ENCODE assay signal across 9 cellular contexts in the genomic region with DNA sequence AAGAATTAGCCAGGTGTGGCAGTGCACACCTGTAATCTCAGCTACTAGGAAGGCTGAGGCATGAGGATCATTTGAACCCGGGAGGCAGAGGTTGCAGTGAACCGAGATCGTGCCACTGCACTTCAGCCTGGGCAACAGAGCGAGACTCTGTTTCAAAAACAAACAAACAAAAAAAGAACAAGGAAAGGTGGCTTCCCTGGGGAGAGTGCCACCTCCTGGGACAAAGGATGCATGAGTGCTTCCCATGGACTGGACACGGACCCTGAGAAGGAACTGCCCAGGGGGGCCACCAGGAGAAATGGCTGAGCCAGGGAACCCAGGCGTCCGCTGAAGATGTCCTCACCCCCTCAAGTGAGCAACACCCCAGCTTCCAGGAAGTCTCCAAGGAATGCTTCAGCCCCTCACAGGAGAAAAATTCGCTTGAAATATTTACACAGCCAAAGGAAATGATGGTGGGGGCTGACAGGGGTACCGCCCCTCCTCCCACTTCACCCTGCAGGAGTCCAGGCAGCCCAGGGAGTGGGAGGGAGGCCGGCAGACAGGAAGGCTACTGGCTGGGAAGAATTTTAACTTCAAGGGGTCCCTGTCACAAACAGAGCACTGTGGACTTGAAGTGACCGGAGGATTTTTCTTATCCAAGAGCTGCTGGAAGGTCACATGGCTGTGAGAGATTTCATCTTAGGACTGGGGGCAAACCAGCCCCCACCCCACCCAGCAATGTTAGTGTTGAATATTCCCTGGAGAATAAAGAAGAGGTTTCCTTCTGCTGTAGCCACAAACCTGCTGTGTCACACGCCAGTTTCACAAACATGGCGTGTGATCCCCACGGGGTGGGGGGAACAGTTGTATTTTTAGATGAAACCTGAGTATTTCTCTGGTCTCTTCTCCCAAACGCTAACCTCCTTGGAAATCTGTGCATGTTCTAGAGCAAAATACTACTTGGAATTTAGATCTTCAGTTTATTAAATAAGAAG.
DNase-seq lines count a peak whose midpoint lies in the region; ATAC-seq and TF ChIP-seq lines count a peak whose summit lies in the region.
"Had no signal": no experiment of that assay in that cellular context is flagged by ENCODE, and none has a peak within 500 bp of the region (broad histone marks: within the 10 kb centered on the region; RNA-seq: fewer than 3 reads in every experiment).

No MANE protein-coding gene starts in this region.

- peaks cover 18% of the 10 kb centered on the region for H3K4me1 ChIP-seq in IMR-90 (ENCODE audit: control insufficient read depth, insufficient read depth, low read length)
- H3K4me1 ChIP-seq in adipocyte (ENCODE audit: control insufficient read depth, insufficient read depth, low read length): peaks cover 25% of the 10 kb centered on the region

- no peak overlapping the region for H3K9ac ChIP-seq in IMR-90 (ENCODE audit: low read depth, low read length)
- H3K9ac ChIP-seq in adipocyte (ENCODE audit: low read length): no peak overlapping the region

- peak; percentile 23 for DNase-seq in IMR-90
- DNase-seq in adipocyte (ENCODE audit: low read depth): peak; percentile 50
- DNase-seq in hepatic stellate cell (ENCODE audit: low spot score): peak; percentile 57
- no peak for DNase-seq in stimulated activated naive B cell treated with anti-CD40 and anti-IgM and Interleukin-4, amounts not matched to agents 10 μg/mL and 1 μg/mL and 100 μg/mL, for 72 hours
- DNase-seq in DMS153 treated with DMSO at 0.1 percent for 48 hours (lab: John Stamatoyannopoulos, UW; ENCODE audit: unreplicated experiment): no peak
- DNase-seq: activated naive CD8-positive, alpha-beta T cell treated with anti-CD3 and anti-CD28 coated beads, Interleukin-2, amount 10 ng/mL, durations not matched to agents 7 days and 5 days had no signal

- TF ChIP-seq POLR2A in IMR-90 (IDR thresholded peaks at IDR 0.05; ENCODE audit: low read depth, low read length): no peak

- H2AFZ ChIP-seq in IMR-90 (replicated peaks; ENCODE audit: low read length, poor library complexity): peak overlapping the region; percentile 78

- H2BK20ac ChIP-seq in IMR-90 (ENCODE audit: low read depth, low read length): peak overlapping the region; percentile 33; the same call in 1 of the 2 replicates

- no peaks in the 10 kb centered on the region for H3K9me3 Mint-ChIP-seq in stimulated activated naive B cell treated with anti-CD40 and anti-IgM and Interleukin-4, amounts not matched to agents 10 μg/mL and 1 μg/mL and 100 μg/mL, for 72 hours
- H3K9me3 Mint-ChIP-seq: activated naive CD8-positive, alpha-beta T cell treated with anti-CD3 and anti-CD28 coated beads, Interleukin-2, amount 10 ng/mL, durations not matched to agents 7 days and 5 days had no signal

- ATAC-seq in IMR-90 (ENCODE audit: low read depth) (peak; percentile 9; the same call in 1 of the 2 replicates), HG03460 (IDR thresholded peaks at IDR 0.05; ENCODE audit: unreplicated experiment) (no peak), HG03280 (IDR thresholded peaks at IDR 0.05; ENCODE audit: unreplicated experiment) (no peak)
- ATAC-seq in stimulated activated naive B cell treated with anti-CD40 and anti-IgM and Interleukin-4, amounts not matched to agents 10 μg/mL and 1 μg/mL and 100 μg/mL, for 72 hours (replicated peaks): peak; percentile 31 to 41
- ATAC-seq: left lobe of liver had no signal

- H3K27ac ChIP-seq in IMR-90 (ENCODE audit: insufficient read depth, low read length): no peak overlapping the region

- no peaks in the 10 kb centered on the region for H3K36me3 ChIP-seq in IMR-90 (ENCODE audit: control insufficient read depth, insufficient read depth, low read length)
- H3K36me3 ChIP-seq in adipocyte (ENCODE audit: control insufficient read depth, insufficient read depth, low read length, severe bottlenecking): no peaks in the 10 kb centered on the region

- H3K36me3 Mint-ChIP-seq in stimulated activated naive B cell treated with anti-CD40 and anti-IgM and Interleukin-4, amounts not matched to agents 10 μg/mL and 1 μg/mL and 100 μg/mL, for 72 hours: no peaks in the 10 kb centered on the region
- H3K36me3 Mint-ChIP-seq: activated naive CD8-positive, alpha-beta T cell treated with anti-CD3 and anti-CD28 coated beads, Interleukin-2, amount 10 ng/mL, durations not matched to agents 7 days and 5 days had no signal

- no TSS peak for BruUV-seq in IMR-90 (replicated peaks; lab: Mats Ljungman, UMichigan)

- H4K5ac ChIP-seq in IMR-90 (ENCODE audit: low read depth, low read length): no peak overlapping the region

- POLR2A ChIA-PET in IMR-90 (lab: Charles Lee; ENCODE audit: unreplicated experiment): interaction anchor here (0.6 kb wide), 1 partner anchor 153 kb away, joined by 5 read pairs; no protein-coding TSS in a partner anchor

- peak overlapping the region; percentile 72 for H2BK120ac ChIP-seq in IMR-90 (ENCODE audit: low read depth, low read length)

- H3K56ac ChIP-seq in IMR-90 (ENCODE audit: extremely low read depth, insufficient read depth, low read length): no peak overlapping the region

- peak overlapping the region; percentile 69; the same call in 1 of the 2 replicates for H3K23ac ChIP-seq in IMR-90 (ENCODE audit: low read depth, low read length)

- no peaks in the 10 kb centered on the region for H3K79me1 ChIP-seq in IMR-90 (ENCODE audit: low read depth in 1 of 2, low read length in 2 of 2)

- peak overlapping the region; percentile 30 for H3K4ac ChIP-seq in IMR-90 (ENCODE audit: low read depth, low read length)

- peak; percentile 23; the same call in 1 of the 2 replicates for TF ChIP-seq RAD21 in IMR-90 (IDR thresholded peaks at IDR 0.05; ENCODE audit: low read length)

- H3K27me3 Mint-ChIP-seq in stimulated activated naive B cell treated with anti-CD40 and anti-IgM and Interleukin-4, amounts not matched to agents 10 μg/mL and 1 μg/mL and 100 μg/mL, for 72 hours: peaks cover 0 to 5% of the 10 kb centered on the region in 2 donors

- peaks cover 1 to 13% of the 10 kb centered on the region in 2 donors for H3K4me1 Mint-ChIP-seq in stimulated activated naive B cell treated with anti-CD40 and anti-IgM and Interleukin-4, amounts not matched to agents 10 μg/mL and 1 μg/mL and 100 μg/mL, for 72 hours
- H3K4me1 Mint-ChIP-seq: activated naive CD8-positive, alpha-beta T cell treated with anti-CD3 and anti-CD28 coated beads, Interleukin-2, amount 10 ng/mL, durations not matched to agents 7 days and 5 days had no signal

- peak overlapping the region in 1 of 2 experiments; percentile 74; a peak in 1 of 4 replicates for H4K8ac ChIP-seq in IMR-90 (ENCODE audit: low read depth in 2 of 2, low read length in 2 of 2)

- H3K18ac ChIP-seq in IMR-90 (ENCODE audit: low read depth, low read length): no peak overlapping the region

- H3K27ac Mint-ChIP-seq in stimulated activated naive B cell treated with anti-CD40 and anti-IgM and Interleukin-4, amounts not matched to agents 10 μg/mL and 1 μg/mL and 100 μg/mL, for 72 hours: no peak overlapping the region
- H3K27ac Mint-ChIP-seq: activated naive CD8-positive, alpha-beta T cell treated with anti-CD3 and anti-CD28 coated beads, Interleukin-2, amount 10 ng/mL, durations not matched to agents 7 days and 5 days had no signal

- H3K9me3 ChIP-seq in IMR-90 (ENCODE audit: control insufficient read depth, insufficient read depth, low read length) (no peaks in the 10 kb centered on the region), adipocyte (ENCODE audit: control insufficient read depth, low read length) (no peaks in the 10 kb centered on the region)

- 0 out of 2 replicates have a peak overlapping the region, but pooled peaks have one; percentile 52 for H3K14ac ChIP-seq in IMR-90 (replicated peaks; ENCODE audit: low read depth, low read length)

- no peak overlapping the region for H2AK9ac ChIP-seq in IMR-90 (replicated peaks; ENCODE audit: low read depth, low read length, poor library complexity)

- dilution Hi-C loops in IMR-90 (cut with HindIII; ENCODE audit: low sequenced_read_pairs, unreplicated experiment): no loop called here

- no peak overlapping the region for H4K91ac ChIP-seq in IMR-90 (ENCODE audit: insufficient read depth, low read depth, low read length)

- H3K4me2 ChIP-seq in IMR-90 (ENCODE audit: low read depth, low read length): peak overlapping the region; percentile 13; the same call in 1 of the 2 replicates

- in situ Hi-C loops in IMR-90 (cut with MboI; ENCODE audit: low sequenced_read_pairs): no loop called here

- H4K20me1 ChIP-seq in IMR-90 (ENCODE audit: insufficient read depth, low read length): no peaks in the 10 kb centered on the region

- H3K4me3 ChIP-seq in IMR-90 (ENCODE audit: insufficient read depth, low read depth, low read length) (no peak overlapping the region), adipocyte (ENCODE audit: low read length) (no peak overlapping the region)

- intact Hi-C loops in IMR-90 (cut with micrococcal nuclease): no loop called here

- WGBS in IMR-90 (ENCODE audit: extremely low coverage in 2 of 2, insufficient read length in 1 of 2), 2 experiments: 40% methylated on average over 1 of the region's 15 CpGs; no CpG with 5 or more reads in 1 of the 2 experiments

- H3K27me3 ChIP-seq in IMR-90 (ENCODE audit: control insufficient read depth, insufficient read depth, low read length) (no peaks in the 10 kb centered on the region), adipocyte (replicated peaks; ENCODE audit: control insufficient read depth, insufficient read depth, low read length) (no peaks in the 10 kb centered on the region)

- TF ChIP-seq CTCF in IMR-90 (conservative IDR thresholded peaks at IDR 0.05; ENCODE audit: low read depth, low read length): peak; percentile 33; the same call in 1 of the 2 replicates

- no peak overlapping the region for H3K4me3 Mint-ChIP-seq in stimulated activated naive B cell treated with anti-CD40 and anti-IgM and Interleukin-4, amounts not matched to agents 10 μg/mL and 1 μg/mL and 100 μg/mL, for 72 hours
- H3K4me3 Mint-ChIP-seq: activated naive CD8-positive, alpha-beta T cell treated with anti-CD3 and anti-CD28 coated beads, Interleukin-2, amount 10 ng/mL, durations not matched to agents 7 days and 5 days had no signal

- H2BK15ac ChIP-seq in IMR-90 (ENCODE audit: low read depth, low read length): peak overlapping the region; percentile 35; the same call in 1 of the 3 replicates

- H2AK5ac ChIP-seq in IMR-90 (ENCODE audit: low read depth, low read length): no peak overlapping the region

- peaks cover 17% of the 10 kb centered on the region for H3K9me1 ChIP-seq in IMR-90 (ENCODE audit: insufficient read depth, low read length)

- CTCF ChIA-PET in IMR-90 (lab: Yijun Ruan, JAX): interaction anchor here (1.0 to 1.4 kb wide), 2 partner anchors 10 to 182 kb away, joined by 3 to 5 read pairs; no protein-coding TSS in a partner anchor

- no peak overlapping the region for H2BK5ac ChIP-seq in IMR-90 (ENCODE audit: low read depth, low read length, poor library complexity, severe bottlenecking)

TF ChIP-seq in IMR-90, 13 proteins besides CTCF, POLR2A, EP300 and RAD21:
- TF ChIP-seq NFE2L2 (IDR thresholded peaks at IDR 0.05; ENCODE audit: low read depth, low read length) (0 out of 2 replicates have a peak, but pooled peaks have one; percentile 35), BHLHE40 (IDR thresholded peaks at IDR 0.05; ENCODE audit: low read depth, low read length) (no peak)
TF ChIP-seq in IMR-90: peak in this region for 1.

Comparison
In these comparisons a context has a peak if more than half of its experiments do, and no peak if none do; other contexts are left out.
1. ATAC-seq: peak in IMR-90 (single experiment) and stimulated activated naive B cell treated with anti-CD40 and anti-IgM and Interleukin-4, amounts not matched to agents 10 μg/mL and 1 μg/mL and 100 μg/mL, for 72 hours (2 of 2); none in HG03460 (single experiment) and HG03280 (single experiment).
2. DNase-seq: peak in IMR-90 (single experiment), adipocyte (single experiment) and hepatic stellate cell (single experiment); none in stimulated activated naive B cell treated with anti-CD40 and anti-IgM and Interleukin-4, amounts not matched to agents 10 μg/mL and 1 μg/mL and 100 μg/mL, for 72 hours (single experiment) and DMS153 treated with DMSO at 0.1 percent for 48 hours (single experiment).